In the genomic region with DNA sequence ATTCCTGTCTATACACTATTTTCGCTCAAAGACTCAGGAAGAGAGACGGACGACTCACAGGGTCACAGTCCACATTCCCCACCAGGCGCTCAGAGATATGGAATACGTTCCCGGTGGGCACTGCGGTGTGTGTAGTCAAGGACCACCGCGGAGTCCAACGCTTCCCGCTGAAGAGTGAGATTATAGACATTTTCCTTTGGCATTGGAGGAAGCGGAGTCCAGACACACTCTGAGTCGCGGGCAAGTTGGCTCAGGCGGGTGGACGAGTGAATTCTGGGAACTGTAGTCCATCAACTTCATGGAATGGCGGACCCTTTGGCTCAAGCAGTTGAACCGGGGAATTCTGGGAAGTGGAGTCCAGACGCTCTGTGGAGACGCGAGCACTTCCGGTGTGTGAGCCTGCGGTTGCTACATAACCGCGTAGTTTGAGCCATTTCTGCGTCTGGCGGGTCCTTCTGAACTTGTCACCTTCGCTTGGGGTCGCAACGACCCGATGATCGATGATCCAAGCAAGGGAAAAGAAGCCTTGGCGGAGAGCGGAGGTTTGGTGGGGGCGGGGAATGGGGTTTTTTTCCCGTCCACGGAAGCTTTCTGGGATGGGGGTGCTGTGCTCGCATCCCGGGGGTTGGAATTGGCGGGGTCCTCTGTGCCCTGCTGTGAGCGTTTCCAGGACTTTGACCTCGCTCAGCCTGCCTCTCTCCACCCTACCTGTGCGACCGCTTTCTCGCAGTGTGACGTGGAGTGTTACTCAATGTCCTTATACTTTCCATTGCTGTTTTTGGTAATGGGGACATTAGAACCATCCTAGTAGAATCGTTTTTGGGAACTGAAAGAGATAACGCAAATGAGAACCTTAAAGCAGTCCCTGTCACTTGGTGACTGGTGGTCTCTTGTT, we compare ENCODE assay signal across 1 cellular context.
TF ChIP-seq lines count a peak whose summit lies in the region.

A gene (plus strand): TSS at position 392 of the 895 bp plus-strand sequence. CDS start 4,122 bp downstream, outside the sequence.

TF ChIP-seq in SK-N-SH, 30 proteins besides CTCF, POLR2A, EP300 and RAD21 (continued from another document):
- peak; percentile 43; the same call in 1 of the 2 replicates for TF ChIP-seq SIN3A (IDR thresholded peaks at IDR 0.05; ENCODE audit: borderline replicate concordance, low read depth, low read length)
- peak; percentile 81 for TF ChIP-seq NFIC (IDR thresholded peaks at IDR 0.05; ENCODE audit: borderline replicate concordance)
- no peak for TF ChIP-seq MEF2A (IDR thresholded peaks at IDR 0.05; ENCODE audit: borderline replicate concordance, low read depth)
- peak; percentile 94 for TF ChIP-seq CHD2 (IDR thresholded peaks at IDR 0.05; ENCODE audit: low read length, partially characterized antibody)
- TF ChIP-seq TAF1 (IDR thresholded peaks at IDR 0.05; ENCODE audit: borderline replicate concordance, low read depth, low read length), result no peak
